Comparison of ENCODE assay signal across 26 cellular contexts in genomic region chr1:115547661-115548060, GRCh38.
DNase-seq lines count a peak whose midpoint lies in the region; ATAC-seq and TF ChIP-seq lines count a peak whose summit lies in the region.
"Had no signal": no experiment of that assay in that cellular context is flagged by ENCODE, and none has a peak within 500 bp of the region (broad histone marks: within the 10 kb centered on the region; RNA-seq: fewer than 3 reads in every experiment).

No MANE protein-coding gene starts in this region.

- DNase-seq in DND-41 (peak; percentile 6), kidney glomerular epithelial cell (lab: John Stamatoyannopoulos, UW) (peak; percentile 35), type B pancreatic cell (ENCODE audit: extremely low spot score, unreplicated experiment) (no peak), mucosa of descending colon (no peak), NCI-H69 (lab: John Stamatoyannopoulos, UW) (no peak), NCI-H1417 treated with DMSO at 0.1 percent for 48 hours (lab: John Stamatoyannopoulos, UW) (no peak)
- DNase-seq: C1 segment of cervical spinal cord; Caco-2; CD4-positive, alpha-beta memory T cell; EL; GF-D8; GOT3; HCEC 1CT; Kasumi-1; MV-4-11; NCI-H1105; NCI-H146; NCI-H1930; NCI-H2107; NCI-H524 treated with DMSO at 0.1 percent for 48 hours; NCI-H82; NK-92 treated with Interleukin-12 subunit alpha and Interleukin-12 subunit beta, amount 100 ng/mL, for 24 hours; PC-3; RPMI8226; SHP77 had no signal

- no peaks in the 10 kb centered on the region for H3K9me3 ChIP-seq in DND-41 (ENCODE audit: insufficient read depth, low read length, severe bottlenecking)
- H3K9me3 ChIP-seq in Loucy (ENCODE audit: insufficient read depth, low read depth, low read length): no peaks in the 10 kb centered on the region
- no peaks in the 10 kb centered on the region for H3K9me3 ChIP-seq in mucosa of descending colon
- H3K9me3 ChIP-seq: Caco-2 had no signal

- H4K20me1 ChIP-seq in DND-41 (ENCODE audit: insufficient read depth, low read length): no peaks in the 10 kb centered on the region
- no peaks in the 10 kb centered on the region for H4K20me1 ChIP-seq in Loucy (ENCODE audit: insufficient read depth, low read length, poor library complexity, severe bottlenecking)

- no peak overlapping the region for H3K4me3 Mint-ChIP-seq in type B pancreatic cell
- H3K4me3 Mint-ChIP-seq: CD4-positive, alpha-beta memory T cell had no signal

- H3F3A ChIP-seq in Loucy (ENCODE audit: low read depth): peaks cover 25% of the 10 kb centered on the region

- peaks cover 4% of the 10 kb centered on the region for H3K36me3 Mint-ChIP-seq in type B pancreatic cell
- H3K36me3 Mint-ChIP-seq: CD4-positive, alpha-beta memory T cell had no signal

- H3K9me3 Mint-ChIP-seq in type B pancreatic cell: peaks cover 8% of the 10 kb centered on the region

- H3K79me2 ChIP-seq in DND-41 (ENCODE audit: insufficient read depth, low read length) (no peaks in the 10 kb centered on the region), Loucy (ENCODE audit: insufficient read depth, low read length) (no peaks in the 10 kb centered on the region)

- H2AFZ ChIP-seq in DND-41 (ENCODE audit: low read depth, low read length): no peak overlapping the region
- no peak overlapping the region for H2AFZ ChIP-seq in Loucy (ENCODE audit: low read length)

- no peak for ATAC-seq in DND-41 (ENCODE audit: insufficient read depth, low read depth)
- ATAC-seq in mucosa of descending colon: no peak
- ATAC-seq: PC-3 had no signal

- H3K9me2 ChIP-seq in Loucy (replicated peaks; ENCODE audit: low read depth, low read length): no peaks in the 10 kb centered on the region

- no peaks in the 10 kb centered on the region for H3K36me3 ChIP-seq in DND-41 (ENCODE audit: insufficient read depth, low read length)
- H3K36me3 ChIP-seq in Loucy (ENCODE audit: insufficient read depth, low read length): no peaks in the 10 kb centered on the region
- H3K36me3 ChIP-seq in mucosa of descending colon (ENCODE audit: low read depth): no peaks in the 10 kb centered on the region

- TF ChIP-seq CTCF in DND-41 (IDR thresholded peaks at IDR 0.05; ENCODE audit: borderline replicate concordance, extremely low read depth, low read length, poor library complexity, severe bottlenecking) (no peak), Loucy (conservative IDR thresholded peaks at IDR 0.05; ENCODE audit: low read length) (no peak), type B pancreatic cell (conservative IDR thresholded peaks at IDR 0.05) (no peak), mucosa of descending colon (IDR thresholded peaks at IDR 0.05) (no peak)

- H3K4me1 ChIP-seq in DND-41 (ENCODE audit: insufficient read depth, low read length) (no peaks in the 10 kb centered on the region), Loucy (ENCODE audit: insufficient read depth, low read length, poor library complexity, severe bottlenecking) (peaks cover 57% of the 10 kb centered on the region), mucosa of descending colon (ENCODE audit: low read depth) (no peaks in the 10 kb centered on the region)

- peak overlapping the region; percentile 38 for H3K27ac Mint-ChIP-seq in type B pancreatic cell
- H3K27ac Mint-ChIP-seq: CD4-positive, alpha-beta memory T cell had no signal

- intact Hi-C loops in mucosa of descending colon (cut with DNase I, micrococcal nuclease): no loop called here

- H3K27me3 ChIP-seq in DND-41 (ENCODE audit: insufficient read depth, low read length, poor library complexity): peaks cover 22% of the 10 kb centered on the region
- H3K27me3 ChIP-seq in Loucy (ENCODE audit: insufficient read depth, low read length, poor library complexity, severe bottlenecking): no peaks in the 10 kb centered on the region

- H3K27ac ChIP-seq in DND-41 (ENCODE audit: low read length): no peak overlapping the region

- H3K9ac ChIP-seq in DND-41 (ENCODE audit: low read depth, low read length) (no peak overlapping the region), Loucy (ENCODE audit: low read depth, low read length, poor library complexity, severe bottlenecking) (peak overlapping the region; percentile 70)

- H3K4me2 ChIP-seq in DND-41 (ENCODE audit: insufficient read depth, low read length) (no peak overlapping the region), Loucy (ENCODE audit: low read depth, low read length, poor library complexity, severe bottlenecking) (peak overlapping the region; percentile 45)

- H3K4me3 ChIP-seq in DND-41 (ENCODE audit: low read depth in 1 of 2, low read length in 2 of 2) (no peak overlapping the region), Loucy (ENCODE audit: low read length, poor library complexity, severe bottlenecking) (peak overlapping the region; percentile 37), mucosa of descending colon (no peak overlapping the region)

- H3K27me3 Mint-ChIP-seq in type B pancreatic cell: peaks cover 22% of the 10 kb centered on the region

- peaks cover 13% of the 10 kb centered on the region for H3K4me1 Mint-ChIP-seq in type B pancreatic cell (ENCODE audit: unreplicated experiment)
- H3K4me1 Mint-ChIP-seq: CD4-positive, alpha-beta memory T cell had no signal

Comparison
In these comparisons a context has a peak if more than half of its experiments do, and no peak if none do; other contexts are left out.
1. DNase-seq: peak in DND-41 (single experiment) and kidney glomerular epithelial cell (single experiment); none in type B pancreatic cell (single experiment), mucosa of descending colon (0 of 3), NCI-H69 (single experiment) and NCI-H1417 treated with DMSO at 0.1 percent for 48 hours (single experiment).